21 cellular contexts compared by ENCODE assay signal in the genomic region with DNA sequence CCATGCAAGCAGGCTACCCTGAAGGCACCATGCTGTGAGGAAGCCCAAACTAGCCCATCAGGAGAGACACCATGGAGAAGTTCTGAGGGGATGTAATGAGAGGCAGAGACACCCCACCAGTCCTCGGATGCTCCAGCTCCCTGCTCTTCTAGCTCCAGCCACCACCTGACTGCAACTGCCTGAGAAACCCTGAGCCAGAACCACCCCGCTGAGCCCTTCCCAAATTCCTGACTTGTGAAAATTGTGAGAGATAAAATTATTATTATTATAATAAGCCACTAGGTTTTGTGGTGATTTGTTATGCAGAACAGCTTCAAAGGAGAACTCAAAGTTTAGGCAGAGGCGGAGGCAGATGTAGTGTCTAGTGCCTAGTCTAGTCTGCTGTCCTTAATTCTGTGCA.
DNase-seq lines count a peak whose midpoint lies in the region; ATAC-seq, FAIRE-seq and TF ChIP-seq lines count a peak whose summit lies in the region.
"Had no signal": no experiment of that assay in that cellular context is flagged by ENCODE, and none has a peak within 500 bp of the region (broad histone marks: within the 10 kb centered on the region; RNA-seq: fewer than 3 reads in every experiment).

No MANE protein-coding gene starts in this region.

- H3K4me3 ChIP-seq in HepG2 (replicated peaks in 1 of 3; ENCODE audit: insufficient read depth in 1 of 3, low read depth in 2 of 3, low read length in 3 of 3) (no peak overlapping the region), right lobe of liver (no peak overlapping the region)
- H3K4me3 ChIP-seq: BLaER1 had no signal

- intact Hi-C loops in HepG2 (cut with micrococcal nuclease; ENCODE audit: unreplicated experiment): no loop called here
- intact Hi-C loops in right lobe of liver (cut with DNase I): no loop called here

- no TSS peak for BruUV-seq in HepG2 (replicated peaks; lab: Mats Ljungman, UMichigan)

- H3K4me3 Mint-ChIP-seq in chondrocyte (ENCODE audit: unreplicated experiment): no peak overlapping the region
- no peak overlapping the region for H3K4me3 Mint-ChIP-seq in osteocyte (ENCODE audit: unreplicated experiment)
- H3K4me3 Mint-ChIP-seq: B cell; CD4-positive, CD25-positive, alpha-beta regulatory T cell; CD8-positive, alpha-beta T cell had no signal

- H3K4me1 Mint-ChIP-seq in chondrocyte (ENCODE audit: low read depth) (peaks cover 67% of the 10 kb centered on the region), osteocyte (ENCODE audit: unreplicated experiment) (peaks cover 65% of the 10 kb centered on the region)

- H3K9me3 Mint-ChIP-seq in chondrocyte (ENCODE audit: low read depth): no peaks in the 10 kb centered on the region
- H3K9me3 Mint-ChIP-seq in osteocyte (ENCODE audit: unreplicated experiment): no peaks in the 10 kb centered on the region
- H3K9me3 Mint-ChIP-seq: CD8-positive, alpha-beta T cell had no signal

- H3K9me3 ChIP-seq in HepG2 (ENCODE audit: low read length) (no peaks in the 10 kb centered on the region), right lobe of liver (no peaks in the 10 kb centered on the region)
- H3K9me3 ChIP-seq: BLaER1, Caco-2 had no signal

- CTCF ChIA-PET in HepG2 (lab: Yijun Ruan, JAX; ENCODE audit: low intra/inter-chr PET ratio, low total read pairs): no interaction called here

- 99% methylated on average over 3 of the region's 3 CpGs for WGBS in HepG2 (ENCODE audit: low lambda C conversion rate)
- WGBS in right lobe of liver (ENCODE audit: insufficient coverage, low coverage, low lambda C conversion rate, missing lambda C conversion rate): 95% methylated on average over 3 of the region's 3 CpGs

- POLR2A ChIA-PET in HepG2 (lab: Yijun Ruan, JAX): no interaction called here

- in situ Hi-C loops in HepG2 (cut with HindIII; ENCODE audit: extremely low pct_ligation_motif_present, low pct_unique_long_range_greater_than_20kb): no loop called here

- H3K9ac ChIP-seq in HepG2 (ENCODE audit: insufficient read depth, low read depth, low read length): no peak overlapping the region
- H3K9ac ChIP-seq: BLaER1 had no signal

- TF ChIP-seq EP300 in HepG2 (IDR thresholded peaks at IDR 0.05; ENCODE audit: low read depth in 2 of 2, low read length in 2 of 2) (no peak), HepG2 (CRISPR knock-in tag; IDR thresholded peaks at IDR 0.05; ENCODE audit: borderline replicate concordance) (no peak)

- H3K36me3 Mint-ChIP-seq in chondrocyte (ENCODE audit: low read depth) (no peaks in the 10 kb centered on the region), osteocyte (ENCODE audit: unreplicated experiment) (no peaks in the 10 kb centered on the region)
- H3K36me3 Mint-ChIP-seq: CD4-positive, CD25-positive, alpha-beta regulatory T cell; CD8-positive, alpha-beta T cell had no signal

- H3K27ac Mint-ChIP-seq in chondrocyte (ENCODE audit: unreplicated experiment) (peak overlapping the region; percentile 51), osteocyte (ENCODE audit: unreplicated experiment) (no peak overlapping the region)
- H3K27ac Mint-ChIP-seq: B cell; CD4-positive, CD25-positive, alpha-beta regulatory T cell; CD8-positive, alpha-beta T cell had no signal

- FAIRE-seq in HepG2 (lab: Jason Lieb, UNC): no peak
- FAIRE-seq: A204.1, G401.6, GM12892, H1 had no signal

- H3K4me2 ChIP-seq in HepG2 (ENCODE audit: low read depth, low read length): peak overlapping the region; percentile 48; the same call in 1 of the 2 replicates

- no peak for TF ChIP-seq POLR2A in HepG2 (IDR thresholded peaks at IDR 0.05; ENCODE audit: insufficient read depth in 1 of 2, low read depth in 2 of 2, low read length in 2 of 2)
- no peak for TF ChIP-seq POLR2A in right lobe of liver (IDR thresholded peaks at IDR 0.05)

- H3K27me3 Mint-ChIP-seq in chondrocyte (ENCODE audit: low read depth) (no peaks in the 10 kb centered on the region), osteocyte (ENCODE audit: unreplicated experiment) (no peaks in the 10 kb centered on the region)

- DNase-seq in HepG2 (ENCODE audit: low spot score) (no peak), right lobe of liver (no peak), chondrocyte (ENCODE audit: low spot score) (no peak), osteocyte (ENCODE audit: extremely low spot score, unreplicated experiment) (peak; percentile 19), kidney tubule cell (ENCODE audit: low spot score) (no peak), left lobe of liver (ENCODE audit: low spot score) (no peak)
- DNase-seq: Caco-2; CD4-positive, CD25-positive, alpha-beta regulatory T cell; CD8-positive, alpha-beta T cell; DMS153; DND-41; H7; HCEC 1CT had no signal

- no peak for ATAC-seq in HepG2
- ATAC-seq in right lobe of liver: no peak
- ATAC-seq in left lobe of liver: no peak
- ATAC-seq: CD8-positive, alpha-beta T cell had no signal

- no peaks in the 10 kb centered on the region for H4K20me1 ChIP-seq in HepG2 (ENCODE audit: insufficient read depth, low read length)
- H4K20me1 ChIP-seq: BLaER1 had no signal

- no peaks in the 10 kb centered on the region for H3K36me3 ChIP-seq in HepG2 (replicated peaks in 1 of 2; ENCODE audit: control insufficient read depth in 1 of 2, insufficient read depth in 2 of 2, low read length in 2 of 2)
- no peaks in the 10 kb centered on the region for H3K36me3 ChIP-seq in right lobe of liver
- H3K36me3 ChIP-seq: BLaER1 had no signal

- H2AFZ ChIP-seq in HepG2 (ENCODE audit: low read length): no peak overlapping the region

- H3K27ac ChIP-seq in HepG2 (ENCODE audit: extremely low read length, insufficient read depth, low read length) (no peak overlapping the region), right lobe of liver (no peak overlapping the region)
- H3K27ac ChIP-seq: 22Rv1, C4-2B had no signal

- no peaks in the 10 kb centered on the region for H3K79me2 ChIP-seq in HepG2 (ENCODE audit: insufficient read depth, low read length)

- no peaks in the 10 kb centered on the region for H3K27me3 ChIP-seq in HepG2 (ENCODE audit: control insufficient read depth in 1 of 2, insufficient read depth in 2 of 2, low read length in 2 of 2)
- H3K27me3 ChIP-seq in right lobe of liver: no peaks in the 10 kb centered on the region
- H3K27me3 ChIP-seq: BLaER1 had no signal

- TF ChIP-seq CTCF in HepG2 (CRISPR knock-in tag; IDR thresholded peaks at IDR 0.05): no peak
- no peak for TF ChIP-seq CTCF in right lobe of liver (IDR thresholded peaks at IDR 0.05)
- TF ChIP-seq CTCF in chondrocyte (IDR thresholded peaks at IDR 0.05): no peak
- TF ChIP-seq CTCF in osteocyte (IDR thresholded peaks at IDR 0.05): no peak

- no peak for TF ChIP-seq RAD21 in HepG2 (CRISPR knock-in tag; IDR thresholded peaks at IDR 0.05)

- peaks cover 72% of the 10 kb centered on the region for H3K4me1 ChIP-seq in HepG2 (ENCODE audit: insufficient read depth, low read length)
- peaks cover 0 to 2% (median under 1%) of the 10 kb centered on the region in 4 donors for H3K4me1 ChIP-seq in right lobe of liver

TF ChIP-seq in HepG2, 621 proteins besides CTCF, POLR2A, EP300 and RAD21 (continues in another document):
- TF ChIP-seq, protein P1, sequence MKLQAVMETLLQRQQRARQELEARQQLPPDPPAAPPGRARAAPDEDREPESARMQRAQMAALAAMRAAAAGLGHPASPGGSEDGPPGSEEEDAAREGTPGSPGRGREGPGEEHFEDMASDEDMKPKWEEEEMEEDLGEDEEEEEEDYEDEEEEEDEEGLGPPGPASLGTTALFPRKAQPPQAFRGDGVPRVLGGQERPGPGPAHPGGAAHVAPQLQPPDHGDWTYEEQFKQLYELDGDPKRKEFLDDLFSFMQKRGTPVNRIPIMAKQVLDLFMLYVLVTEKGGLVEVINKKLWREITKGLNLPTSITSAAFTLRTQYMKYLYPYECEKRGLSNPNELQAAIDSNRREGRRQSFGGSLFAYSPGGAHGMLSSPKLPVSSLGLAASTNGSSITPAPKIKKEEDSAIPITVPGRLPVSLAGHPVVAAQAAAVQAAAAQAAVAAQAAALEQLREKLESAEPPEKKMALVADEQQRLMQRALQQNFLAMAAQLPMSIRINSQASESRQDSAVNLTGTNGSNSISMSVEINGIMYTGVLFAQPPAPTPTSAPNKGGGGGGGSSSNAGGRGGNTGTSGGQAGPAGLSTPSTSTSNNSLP (IDR thresholded peaks at IDR 0.05; ENCODE audit: low read depth, low read length): no peak
- TF ChIP-seq MTF1 (CRISPR knock-in tag; IDR thresholded peaks at IDR 0.05) (no peak), ZFP36L2 (CRISPR knock-in tag; IDR thresholded peaks at IDR 0.05) (no peak), GTF2F1 (IDR thresholded peaks at IDR 0.05; ENCODE audit: low read length) (no peak), ZFX (CRISPR knock-in tag; IDR thresholded peaks at IDR 0.05; ENCODE audit: low read depth) (no peak), ZNF30 (CRISPR knock-in tag; IDR thresholded peaks at IDR 0.05) (no peak), SMARCC2 (IDR thresholded peaks at IDR 0.05) (no peak), ZNF331 (CRISPR knock-in tag; IDR thresholded peaks at IDR 0.05) (peak; percentile 100), MYNN (CRISPR knock-in tag; IDR thresholded peaks at IDR 0.05; ENCODE audit: low read depth) (no peak), ZNF780A (CRISPR knock-in tag; IDR thresholded peaks at IDR 0.05) (no peak), STAG1 (CRISPR knock-in tag; IDR thresholded peaks at IDR 0.05) (no peak)
- TF ChIP-seq, protein P2, sequence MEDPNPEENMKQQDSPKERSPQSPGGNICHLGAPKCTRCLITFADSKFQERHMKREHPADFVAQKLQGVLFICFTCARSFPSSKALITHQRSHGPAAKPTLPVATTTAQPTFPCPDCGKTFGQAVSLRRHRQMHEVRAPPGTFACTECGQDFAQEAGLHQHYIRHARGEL (CRISPR knock-in tag; IDR thresholded peaks at IDR 0.05): no peak
- TF ChIP-seq, protein P3, sequence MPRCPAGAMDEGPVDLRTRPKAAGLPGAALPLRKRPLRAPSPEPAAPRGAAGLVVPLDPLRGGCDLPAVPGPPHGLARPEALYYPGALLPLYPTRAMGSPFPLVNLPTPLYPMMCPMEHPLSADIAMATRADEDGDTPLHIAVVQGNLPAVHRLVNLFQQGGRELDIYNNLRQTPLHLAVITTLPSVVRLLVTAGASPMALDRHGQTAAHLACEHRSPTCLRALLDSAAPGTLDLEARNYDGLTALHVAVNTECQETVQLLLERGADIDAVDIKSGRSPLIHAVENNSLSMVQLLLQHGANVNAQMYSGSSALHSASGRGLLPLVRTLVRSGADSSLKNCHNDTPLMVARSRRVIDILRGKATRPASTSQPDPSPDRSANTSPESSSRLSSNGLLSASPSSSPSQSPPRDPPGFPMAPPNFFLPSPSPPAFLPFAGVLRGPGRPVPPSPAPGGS (CRISPR knock-in tag; IDR thresholded peaks at IDR 0.05): 0 out of 2 replicates have a peak, but pooled peaks have one; percentile 38
- TF ChIP-seq, protein P4, sequence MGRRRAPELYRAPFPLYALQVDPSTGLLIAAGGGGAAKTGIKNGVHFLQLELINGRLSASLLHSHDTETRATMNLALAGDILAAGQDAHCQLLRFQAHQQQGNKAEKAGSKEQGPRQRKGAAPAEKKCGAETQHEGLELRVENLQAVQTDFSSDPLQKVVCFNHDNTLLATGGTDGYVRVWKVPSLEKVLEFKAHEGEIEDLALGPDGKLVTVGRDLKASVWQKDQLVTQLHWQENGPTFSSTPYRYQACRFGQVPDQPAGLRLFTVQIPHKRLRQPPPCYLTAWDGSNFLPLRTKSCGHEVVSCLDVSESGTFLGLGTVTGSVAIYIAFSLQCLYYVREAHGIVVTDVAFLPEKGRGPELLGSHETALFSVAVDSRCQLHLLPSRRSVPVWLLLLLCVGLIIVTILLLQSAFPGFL (CRISPR knock-in tag; IDR thresholded peaks at IDR 0.05): no peak
